ENCODE assay signal across 30 cellular contexts in the genomic region with DNA sequence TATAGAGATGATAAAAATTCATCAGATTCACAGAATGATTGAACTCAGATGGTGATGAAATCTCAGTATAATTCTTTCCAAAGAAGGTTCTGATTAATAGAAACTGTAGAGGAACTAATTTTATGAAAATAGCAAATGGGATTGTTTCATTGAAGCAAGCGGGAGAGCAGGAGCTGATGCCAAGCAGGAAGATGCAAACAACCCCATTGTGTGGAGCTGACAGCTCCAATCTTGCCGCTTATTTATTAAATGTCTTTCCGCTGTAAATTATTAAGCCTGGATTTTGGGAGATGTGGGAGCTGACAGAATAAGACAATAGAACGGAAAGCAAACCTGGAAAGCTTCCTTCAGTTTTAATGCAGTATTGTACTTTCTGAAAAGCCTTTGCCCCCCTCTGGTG. TPM values are rescaled to one million over a fixed set of nuclear protein-coding genes. Genes with fewer than 3 reads are reported as not detected.
"Had no signal": no experiment of that assay in that cellular context is flagged by ENCODE, and none has a peak within 500 bp of the region (broad histone marks: within the 10 kb centered on the region; RNA-seq: fewer than 3 reads in every experiment).

No MANE protein-coding gene starts in this region.

- H3K4me2 ChIP-seq: smooth muscle cell had no signal

- H3K4me1 ChIP-seq: left lung, lower lobe of right lung, parathyroid adenoma, right atrium auricular region, right lobe of liver, tibial nerve, uterus had no signal

- H2AFZ ChIP-seq: parathyroid adenoma had no signal

- H3K4me1 Mint-ChIP-seq: nephron had no signal

- H3K9ac ChIP-seq: parathyroid adenoma had no signal

- DNase-seq: hypothalamus; immature natural killer cell; kidney; left colon; left lung; lower lobe of right lung; mammary epithelial cell; mesenchymal stem cell; naive thymus-derived CD8-positive, alpha-beta T cell; occipital lobe; right lobe of liver; stimulated activated CD4-positive, alpha-beta T cell treated with anti-CD3 and anti-CD28 coated beads, Interleukin-1b, Interleukin-23, amount 100 ng/mL, for 48 hours; stimulated activated CD4-positive, alpha-beta T cell treated with anti-CD3 and anti-CD28 coated beads, Interleukin-2, amount 100 ng/mL, for 48 hours; stimulated activated CD4-positive, alpha-beta T cell treated with anti-CD3 and anti-CD28 coated beads, Interleukin-4, amount 100 ng/mL, for 4 hours; stimulated activated CD8-positive, alpha-beta memory T cell treated with anti-CD3 and anti-CD28 coated beads, Interleukin-4, amount 100 ng/mL, for 48 hours; stimulated activated naive CD4-positive, alpha-beta T cell treated with Interleukin-2 at 50 U/mL for 16 hours; stimulated activated naive CD8-positive, alpha-beta T cell treated with anti-CD3 and anti-CD28 coated beads, Interleukin-15, amount 100 ng/mL, for 72 hours; substantia nigra; uterus had no signal

- H3K36me3 Mint-ChIP-seq: type B pancreatic cell had no signal

- H3K27ac ChIP-seq: left lung, lower lobe of right lung, neutrophil, parathyroid adenoma, right atrium auricular region, right lobe of liver, tibial nerve, uterus had no signal

- H3K9me3 ChIP-seq: left lung, lower lobe of right lung, neutrophil, right atrium auricular region, right lobe of liver, tibial nerve, uterus had no signal

- H3K4me3 Mint-ChIP-seq: immature natural killer cell; naive thymus-derived CD8-positive, alpha-beta T cell; nephron; neural crest cell; stimulated activated memory B cell treated with anti-CD40 and anti-IgM and Interleukin-4, amounts not matched to agents 10 μg/mL and 1 μg/mL and 100 μg/mL, for 72 hours; stimulated activated naive CD8-positive, alpha-beta T cell treated with anti-CD3 and anti-CD28 coated beads, Interleukin-15, amount 100 ng/mL, for 72 hours; type B pancreatic cell had no signal

- H3K27ac Mint-ChIP-seq: immature natural killer cell; naive thymus-derived CD8-positive, alpha-beta T cell; nephron; stimulated activated memory B cell treated with anti-CD40 and anti-IgM and Interleukin-4, amounts not matched to agents 10 μg/mL and 1 μg/mL and 100 μg/mL, for 72 hours; stimulated activated naive CD8-positive, alpha-beta T cell treated with anti-CD3 and anti-CD28 coated beads, Interleukin-15, amount 100 ng/mL, for 72 hours; type B pancreatic cell had no signal

- H3K9me3 Mint-ChIP-seq: immature natural killer cell had no signal

- H3K36me3 ChIP-seq: left lung, lower lobe of right lung, neutrophil, right atrium auricular region, right lobe of liver, tibial nerve, uterus had no signal

- H3K4me3 ChIP-seq: left lung, lower lobe of right lung, right atrium auricular region, right lobe of liver, smooth muscle cell, tibial nerve, uterus had no signal

- H3K79me2 ChIP-seq: parathyroid adenoma had no signal

- H3K27me3 ChIP-seq: right atrium auricular region, right lobe of liver, uterus had no signal

RNA-seq across cellular contexts. Expression of a gene that starts 47.1 kb away (rescaled TPM):
- total RNA-seq: naive thymus-derived CD8-positive, alpha-beta T cell; pulmonary artery endothelial cell; renal cortical epithelial cell had no signal
- polyA plus RNA-seq: immature natural killer cell; naive thymus-derived CD8-positive, alpha-beta T cell had no signal
